ENCODE assay signal across 30 cellular contexts in the genomic region with DNA sequence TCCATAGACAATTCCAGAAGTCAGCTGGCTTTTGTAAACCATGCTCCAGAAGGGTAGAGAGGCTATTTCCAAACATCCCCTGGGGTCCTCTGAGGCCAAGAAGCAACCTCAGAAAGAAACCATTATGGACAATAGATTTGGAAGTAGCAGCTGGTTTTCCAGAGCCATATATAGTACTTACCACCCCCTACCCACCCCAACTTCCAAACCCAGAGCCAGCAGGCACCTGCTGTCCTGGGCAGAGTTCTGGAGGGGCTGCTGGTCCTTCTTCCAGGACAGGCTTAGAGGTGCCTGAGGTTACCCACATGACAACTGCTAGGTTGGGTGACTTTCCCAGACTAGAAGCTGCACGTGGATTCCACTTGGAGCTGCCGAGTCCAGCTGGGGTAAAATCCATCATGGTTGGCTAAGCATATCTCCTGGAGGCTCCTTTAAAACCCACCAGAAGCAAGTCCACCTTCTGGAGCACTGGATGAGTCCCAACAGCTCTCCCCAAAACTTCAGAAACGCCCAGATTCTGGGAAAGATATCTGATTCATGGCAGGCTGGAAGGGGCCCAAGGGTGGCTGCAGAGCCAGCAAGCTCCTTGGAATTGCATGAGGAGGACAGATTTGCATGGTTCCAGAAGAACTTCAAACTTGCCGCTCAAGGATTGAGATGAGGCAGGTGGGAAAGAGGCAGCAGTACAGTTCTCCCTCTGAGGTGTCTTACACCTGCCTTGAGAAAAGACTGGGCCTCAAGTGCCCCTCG. TPM values are rescaled to one million over a fixed set of nuclear protein-coding genes. Genes with fewer than 3 reads are reported as not detected.
DNase-seq lines count a peak whose midpoint lies in the region; ATAC-seq and TF ChIP-seq lines count a peak whose summit lies in the region.
"Had no signal": no experiment of that assay in that cellular context is flagged by ENCODE, and none has a peak within 500 bp of the region (broad histone marks: within the 10 kb centered on the region; RNA-seq: fewer than 3 reads in every experiment).

No MANE protein-coding gene starts in this region.

- WGBS in esophagus, 2 donors = 45 to 57% methylated on average over 5 of the region's 5 CpGs
- 54 to 67% (median 62%) methylated on average over 5 of the region's 5 CpGs for WGBS in psoas muscle, 3 donors

- H3K4me3 Mint-ChIP-seq in nephron = peak overlapping the region in 1 of 3 experiments; percentile 4
- H3K4me3 Mint-ChIP-seq: central memory CD8-positive, alpha-beta T cell; dendritic cell treated with granulocyte-macrophage colony-stimulating factor and Interleukin-4, amounts not matched to agents 40 ng/mL and 50 ng/mL, for 4 days; immature natural killer cell; nephron progenitor cell had no signal

- no peaks in the 10 kb centered on the region for H3K9me3 Mint-ChIP-seq in nephron
- H3K9me3 Mint-ChIP-seq: central memory CD8-positive, alpha-beta T cell; dendritic cell treated with granulocyte-macrophage colony-stimulating factor and Interleukin-4, amounts not matched to agents 40 ng/mL and 50 ng/mL, for 4 days; IgD-negative memory B cell; immature natural killer cell; nephron progenitor cell had no signal

- peaks cover 25% of the 10 kb centered on the region for H3K27me3 Mint-ChIP-seq in nephron (ENCODE audit: low read depth)
- H3K27me3 Mint-ChIP-seq: dendritic cell treated with granulocyte-macrophage colony-stimulating factor and Interleukin-4, amounts not matched to agents 40 ng/mL and 50 ng/mL, for 4 days had no signal

- H3K9me3 ChIP-seq in esophagus (ENCODE audit: control insufficient read depth in 2 of 2, insufficient read depth in 1 of 2, low read depth in 1 of 2, low read length in 1 of 2) (no peaks in the 10 kb centered on the region), psoas muscle (no peaks in the 10 kb centered on the region)
- H3K9me3 ChIP-seq: adrenal gland, mucosa of descending colon, pancreas, thoracic aorta, vagina had no signal

- TF ChIP-seq CTCF in nephron (IDR thresholded peaks at IDR 0.05; ENCODE audit: unreplicated experiment in 3 of 3) (no peak), psoas muscle (IDR thresholded peaks at IDR 0.05) (no peak)

- peak overlapping the region in 2 of 3 experiments; percentile 72 to 89 for H3K27ac Mint-ChIP-seq in nephron
- H3K27ac Mint-ChIP-seq: dendritic cell treated with granulocyte-macrophage colony-stimulating factor and Interleukin-4, amounts not matched to agents 40 ng/mL and 50 ng/mL, for 4 days; IgD-negative memory B cell; immature natural killer cell; nephron progenitor cell had no signal

- no peak overlapping the region for H3K4me3 ChIP-seq in esophagus (ENCODE audit: low read depth in 1 of 2, low read length in 2 of 2)
- H3K4me3 ChIP-seq in psoas muscle = no peak overlapping the region
- H3K4me3 ChIP-seq: adrenal gland, mucosa of descending colon, pancreas, thoracic aorta, vagina had no signal

- intact Hi-C loops in psoas muscle (cut with DNase I) = no loop called here

- DNase-seq in AG08395 (ENCODE audit: low spot score) (peak; percentile 32), LHCN-M2 (ENCODE audit: low read depth) (peak; percentile 53), psoas muscle (no peak), NCI-H748 (lab: John Stamatoyannopoulos, UW; ENCODE audit: unreplicated experiment) (no peak)
- DNase-seq in activated naive CD4-positive, alpha-beta T cell treated with Interleukin-2 at 50 U/mL for 16 hours = no peak
- DNase-seq: activated CD4-positive, alpha-beta T cell treated with anti-CD3 and anti-CD28 coated beads, Interleukin-2, amount 50 U/mL, for 4 hours; activated T-cell treated with anti-CD3 and anti-CD28 coated beads, Interleukin-2, amount 50 U/mL, for 48 hours; adrenal gland; DMS153; immature natural killer cell; left colon; mucosa of descending colon; NCI-H1092 treated with DMSO at 0.1 percent for 48 hours; NCI-H187; nephron progenitor cell; pancreas; PC-3; Right ventricle myocardium superior; stimulated activated CD4-positive, alpha-beta T cell treated with anti-CD3 and anti-CD28 coated beads, Interleukin-2, amount 100 ng/mL, for 24 hours; stimulated activated naive CD8-positive, alpha-beta T cell treated with anti-CD3 and anti-CD28 coated beads, Interleukin-15, Interleukin-2, amounts not matched to agents 100 U/mL and 50 U/mL, for 24 hours; T-helper 2 cell had no signal

- H3K27me3 ChIP-seq in esophagus (ENCODE audit: control insufficient read depth in 1 of 2, insufficient read depth in 2 of 2, low read length in 2 of 2) (no peaks in the 10 kb centered on the region), psoas muscle (ENCODE audit: insufficient read depth in 3 of 3, low read length in 2 of 3) (peaks cover 0 to 18% (median 7%) of the 10 kb centered on the region in 3 donors)
- H3K27me3 ChIP-seq: pancreas, vagina had no signal

- peaks cover 0 to 7% of the 10 kb centered on the region in 2 donors for H3K36me3 ChIP-seq in esophagus (ENCODE audit: control insufficient read depth in 2 of 2, insufficient read depth in 2 of 2, low read length in 1 of 2)
- H3K36me3 ChIP-seq in psoas muscle (ENCODE audit: insufficient read depth in 1 of 2, low read depth in 1 of 2) = no peaks in the 10 kb centered on the region
- H3K36me3 ChIP-seq: adrenal gland, pancreas, thoracic aorta, vagina had no signal

- peaks cover 74% of the 10 kb centered on the region for H3K4me1 Mint-ChIP-seq in nephron
- H3K4me1 Mint-ChIP-seq: central memory CD8-positive, alpha-beta T cell had no signal

- ATAC-seq in psoas muscle (no peak), HG02571 (IDR thresholded peaks at IDR 0.05; ENCODE audit: unreplicated experiment) (no peak)
- ATAC-seq: activated CD4-positive, CD25-positive, alpha-beta regulatory T cell treated with anti-CD3 and anti-CD28 coated beads, Interleukin-2, amount 50 U/mL, for 24 hours; left colon; mucosa of descending colon; pancreas; PC-3; stimulated activated naive CD8-positive, alpha-beta T cell treated with anti-CD3 and anti-CD28 coated beads, Interleukin-15, Interleukin-2, amounts not matched to agents 100 U/mL and 50 U/mL, for 24 hours had no signal

- H3K36me3 Mint-ChIP-seq in nephron (ENCODE audit: low read depth) = no peaks in the 10 kb centered on the region
- H3K36me3 Mint-ChIP-seq: IgD-negative memory B cell, immature natural killer cell had no signal

- H3K27ac ChIP-seq in esophagus (ENCODE audit: low read depth in 2 of 2, low read length in 1 of 2) (peak overlapping the region; percentile 54 to 75), psoas muscle (no peak overlapping the region)
- H3K27ac ChIP-seq: adrenal gland, pancreas, thoracic aorta, vagina had no signal

- H3K4me1 ChIP-seq in esophagus (ENCODE audit: control insufficient read depth in 2 of 2, insufficient read depth in 2 of 2, low read length in 1 of 2) (peaks cover 0 to 13% of the 10 kb centered on the region in 2 donors), psoas muscle (peaks cover 6% of the 10 kb centered on the region)

RNA-seq across cellular contexts. Expression of gene MYCL, which starts 5.8 kb away (rescaled TPM):
- total RNA-seq in LHCN-M2 (2014; rRNA removed) (4.4 and 9.6 TPM in 2 replicates), psoas muscle (1 to 10 TPM in 2 of 4 donors, under 1 TPM in 2; 0.19 to 1.7 (median 0.60) TPM)
- 2.1 TPM for polyA plus RNA-seq in LHCN-M2 (2012)
- polyA plus RNA-seq in esophagus (1 to 10 TPM; 5.1 to 9.5 TPM), psoas muscle (under 1 TPM; 0.10 to 0.27 (median 0.12) TPM)

RNA-seq across cellular contexts. Expression of gene TRIT1, which starts 12.6 kb away (rescaled TPM):
- total RNA-seq in LHCN-M2 (2014; rRNA removed) (23.9 and 25.6 TPM in 2 replicates), psoas muscle (10 to 100 TPM in 2 of 4 donors, 1 to 10 TPM in 2; 6.4 to 13.7 (median 10.2) TPM)
- polyA plus RNA-seq in LHCN-M2 (2012) = 7.4 TPM
- polyA plus RNA-seq in esophagus (10 to 100 TPM; 15.0 to 24.1 TPM), psoas muscle (10 to 100 TPM in 2 of 3 donors, 1 to 10 TPM in 1; 9.7 to 26.2 (median 13.6) TPM)

RNA-seq across cellular contexts. Expression of gene MFSD2A, which starts 59.0 kb away (rescaled TPM):
- 9.7 and 12.3 TPM in 2 replicates for total RNA-seq in LHCN-M2 (2014; rRNA removed)
- polyA plus RNA-seq in LHCN-M2 (2012) = 3.4 TPM
- 10 to 100 TPM; 14.5 to 30.4 TPM for polyA plus RNA-seq in esophagus
- under 1 TPM; 0.12 to 0.58 (median 0.47) TPM for total RNA-seq in psoas muscle
- 1 to 10 TPM in 1 of 3 donors, under 1 TPM in 2; 0.35 to 2.1 (median 0.92) TPM for polyA plus RNA-seq in psoas muscle

Comparison
In these comparisons a context has a peak if more than half of its experiments do, and no peak if none do; other contexts are left out.
1. DNase-seq: peak in AG08395 (single experiment) and LHCN-M2 (single experiment); none in psoas muscle (0 of 2), activated naive CD4-positive, alpha-beta T cell treated with Interleukin-2 at 50 U/mL for 16 hours (single experiment) and NCI-H748 (single experiment).